In the genomic region with DNA sequence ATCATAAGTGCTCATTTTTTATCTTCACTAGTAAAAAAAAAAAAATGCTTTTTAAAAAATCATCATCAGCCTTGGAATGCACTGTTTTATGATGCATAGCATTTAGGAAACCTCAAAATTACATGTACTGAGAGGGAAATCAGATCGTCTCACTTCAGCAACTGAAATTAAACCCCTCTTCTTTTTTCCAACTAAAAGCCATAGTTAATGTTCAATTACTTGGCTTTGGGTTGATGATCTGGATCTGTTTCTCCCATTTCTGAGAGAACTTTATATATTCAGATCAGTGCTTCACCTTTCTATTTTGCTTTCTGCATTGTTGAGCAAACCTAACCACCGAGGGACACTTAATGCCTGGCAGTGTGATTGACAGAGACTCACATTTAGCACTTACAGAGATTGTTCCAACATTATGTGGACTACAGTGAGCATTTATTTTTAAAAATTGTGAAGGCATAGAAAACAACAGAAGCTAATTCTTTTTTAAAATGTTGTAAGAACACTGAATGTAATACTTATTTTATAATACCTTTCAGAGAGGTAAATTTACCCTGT, we compare ENCODE assay signal across 2 cellular contexts.
TF ChIP-seq lines count a peak whose summit lies in the region.

No MANE protein-coding gene starts in this region.

TF ChIP-seq in IMR-90, 13 proteins besides CTCF, POLR2A, EP300 and RAD21:
- TF ChIP-seq MAFK (IDR thresholded peaks at IDR 0.05; ENCODE audit: low read depth, low read length) (no peak), CHD1 (IDR thresholded peaks at IDR 0.05; ENCODE audit: low read depth, low read length) (no peak), MAZ (IDR thresholded peaks at IDR 0.05; ENCODE audit: borderline replicate concordance, low read depth, low read length) (no peak), MXI1 (IDR thresholded peaks at IDR 0.05; ENCODE audit: borderline replicate concordance, low read depth, low read length) (no peak), NFE2L2 (IDR thresholded peaks at IDR 0.05; ENCODE audit: low read depth, low read length) (no peak), FOS (IDR thresholded peaks at IDR 0.05; ENCODE audit: low read depth, low read length) (no peak), SMC3 (IDR thresholded peaks at IDR 0.05; ENCODE audit: low read depth, low read length) (no peak), CEBPB (IDR thresholded peaks at IDR 0.05; ENCODE audit: low read depth, low read length) (no peak), RFX5 (IDR thresholded peaks at IDR 0.05; ENCODE audit: low read depth, low read length) (no peak), RCOR1 (IDR thresholded peaks at IDR 0.05; ENCODE audit: insufficient replicate concordance, low read length) (no peak), BHLHE40 (IDR thresholded peaks at IDR 0.05; ENCODE audit: low read depth, low read length) (no peak)
- TF ChIP-seq, protein P1, sequence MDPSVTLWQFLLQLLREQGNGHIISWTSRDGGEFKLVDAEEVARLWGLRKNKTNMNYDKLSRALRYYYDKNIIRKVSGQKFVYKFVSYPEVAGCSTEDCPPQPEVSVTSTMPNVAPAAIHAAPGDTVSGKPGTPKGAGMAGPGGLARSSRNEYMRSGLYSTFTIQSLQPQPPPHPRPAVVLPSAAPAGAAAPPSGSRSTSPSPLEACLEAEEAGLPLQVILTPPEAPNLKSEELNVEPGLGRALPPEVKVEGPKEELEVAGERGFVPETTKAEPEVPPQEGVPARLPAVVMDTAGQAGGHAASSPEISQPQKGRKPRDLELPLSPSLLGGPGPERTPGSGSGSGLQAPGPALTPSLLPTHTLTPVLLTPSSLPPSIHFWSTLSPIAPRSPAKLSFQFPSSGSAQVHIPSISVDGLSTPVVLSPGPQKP (IDR thresholded peaks at IDR 0.05; ENCODE audit: borderline replicate concordance, low read depth, low read length), result no peak
- TF ChIP-seq, protein P2, sequence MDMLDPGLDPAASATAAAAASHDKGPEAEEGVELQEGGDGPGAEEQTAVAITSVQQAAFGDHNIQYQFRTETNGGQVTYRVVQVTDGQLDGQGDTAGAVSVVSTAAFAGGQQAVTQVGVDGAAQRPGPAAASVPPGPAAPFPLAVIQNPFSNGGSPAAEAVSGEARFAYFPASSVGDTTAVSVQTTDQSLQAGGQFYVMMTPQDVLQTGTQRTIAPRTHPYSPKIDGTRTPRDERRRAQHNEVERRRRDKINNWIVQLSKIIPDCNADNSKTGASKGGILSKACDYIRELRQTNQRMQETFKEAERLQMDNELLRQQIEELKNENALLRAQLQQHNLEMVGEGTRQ (IDR thresholded peaks at IDR 0.05; ENCODE audit: low read depth, low read length), result no peak

TF ChIP-seq in WTC11, 78 proteins besides CTCF, POLR2A, EP300 and RAD21:
- TF ChIP-seq ZBTB21 (CRISPR knock-in tag; IDR thresholded peaks at IDR 0.05; ENCODE audit: borderline replicate concordance), result no peak
- TF ChIP-seq TEAD4 (CRISPR knock-in tag; IDR thresholded peaks at IDR 0.05), result no peak
- no peak for TF ChIP-seq NR3C1 (CRISPR knock-in tag; conservative IDR thresholded peaks at IDR 0.05; ENCODE audit: low read depth)
TF ChIP-seq in WTC11: peak in this region for 0.
